8 cellular contexts compared by ENCODE assay signal in genomic region chr20:45289942-45290676, GRCh38. TPM values are rescaled to one million over a fixed set of nuclear protein-coding genes. Genes with fewer than 3 reads are reported as not detected.
"Had no signal": no experiment of that assay in that cellular context is flagged by ENCODE, and none has a peak within 500 bp of the region (broad histone marks: within the 10 kb centered on the region; RNA-seq: fewer than 3 reads in every experiment).

No MANE protein-coding gene starts in this region.

- H3K27ac ChIP-seq: epithelial cell of prostate, lower lobe of right lung, ovary, transverse colon had no signal

- H3K4me3 ChIP-seq: lower lobe of right lung, ovary, transverse colon had no signal

- H3K27me3 ChIP-seq: ovary had no signal

- H3K9me3 ChIP-seq: lower lobe of right lung, ovary, transverse colon had no signal

- H3K36me3 ChIP-seq: lower lobe of right lung, ovary, transverse colon had no signal

RNA-seq across cellular contexts. Expression of gene RBPJL, which starts 16.5 kb away (rescaled TPM):
- total RNA-seq: activated T-helper 17 cell treated with anti-CD3 and anti-CD28 coated beads, Interleukin-2, amount 50 U/mL, for 72 hours; fibroblast of lung; left cardiac atrium; lower lobe of right lung; T-helper 2 cell treated with Interferon-gamma antibody and Interleukin-4, amounts not matched to agents 100 ng/mL and 5 ng/mL, for 36 hours; transverse colon had no signal
- polyA plus RNA-seq: fibroblast of lung, ovary had no signal

RNA-seq across cellular contexts. Expression of gene MATN4, which starts 18.0 kb away (rescaled TPM):
- total RNA-seq: left cardiac atrium, lower lobe of right lung, transverse colon had no signal
- polyA plus RNA-seq: ovary had no signal

RNA-seq across cellular contexts. Expression of gene SLPI, which starts 35.7 kb away (rescaled TPM):
- total RNA-seq: activated T-helper 17 cell treated with anti-CD3 and anti-CD28 coated beads, Interleukin-2, amount 50 U/mL, for 72 hours; T-helper 2 cell treated with Interferon-gamma antibody and Interleukin-4, amounts not matched to agents 100 ng/mL and 5 ng/mL, for 36 hours had no signal
